Comparison of ENCODE assay signal across 20 cellular contexts in the genomic region with DNA sequence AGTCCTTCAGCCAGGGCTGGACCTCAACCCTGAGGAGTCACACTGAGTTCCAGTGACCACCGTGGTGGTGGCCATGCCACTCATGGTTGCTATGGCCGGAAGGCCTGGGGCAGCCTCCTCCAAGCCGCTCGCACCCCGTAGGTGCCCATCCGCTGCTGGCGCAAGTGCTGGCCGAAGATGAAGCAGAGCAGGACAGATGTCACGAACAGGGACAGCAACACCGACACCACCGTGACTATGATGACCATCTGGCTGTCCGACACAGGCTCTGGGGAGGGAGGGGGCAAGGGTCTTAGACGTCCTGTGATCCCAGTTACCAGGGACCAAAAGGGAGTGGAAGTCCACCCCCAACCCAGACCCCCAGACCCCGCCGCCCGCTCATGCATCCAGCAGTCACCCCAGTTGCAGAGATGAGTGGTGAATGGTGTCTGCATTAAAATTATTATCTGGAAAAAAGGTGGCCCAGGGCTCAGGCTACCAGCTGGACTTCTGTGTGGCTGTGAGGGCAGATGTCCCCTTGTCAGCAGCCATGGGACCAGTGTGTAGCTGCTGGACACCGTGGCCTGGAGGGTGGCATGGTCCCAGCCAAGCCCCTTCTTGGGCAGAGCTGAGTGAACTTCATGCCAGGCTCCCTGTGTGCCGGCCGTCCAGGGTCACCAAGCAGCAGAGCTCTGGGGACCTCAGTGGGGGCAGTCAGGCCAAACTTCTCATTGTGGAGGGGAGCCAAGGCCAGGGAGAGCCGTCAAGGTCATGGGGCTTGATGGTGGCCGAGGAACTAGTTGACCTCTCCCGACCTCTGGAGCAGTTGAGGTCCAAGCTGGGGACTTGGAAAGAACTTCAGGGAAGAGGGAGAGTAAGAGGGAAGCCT. TPM values are rescaled to one million over a fixed set of nuclear protein-coding genes. Genes with fewer than 3 reads are reported as not detected.
A peak's percentile ranks its signal among the peaks of the same experiment; 100 is the strongest.
DNase-seq lines count a peak whose midpoint lies in the region; ATAC-seq, FAIRE-seq and TF ChIP-seq lines count a peak whose summit lies in the region.
"Had no signal": no experiment of that assay in that cellular context is flagged by ENCODE, and none has a peak within 500 bp of the region (broad histone marks: within the 10 kb centered on the region; RNA-seq: fewer than 3 reads in every experiment).

No MANE protein-coding gene starts in this region.

- BruUV-seq in K562 (replicated peaks; lab: Mats Ljungman, UMichigan) = no TSS peak

- peaks cover 31% of the 10 kb centered on the region for H3K36me3 ChIP-seq in K562 (ENCODE audit: control insufficient read depth, insufficient read depth, low read length)
- H3K36me3 ChIP-seq in neural progenitor cell = no peaks in the 10 kb centered on the region
- H3K36me3 ChIP-seq in vagina = no peaks in the 10 kb centered on the region
- H3K36me3 ChIP-seq in osteoblast (ENCODE audit: insufficient read depth, low read length) = no peaks in the 10 kb centered on the region
- no peaks in the 10 kb centered on the region for H3K36me3 ChIP-seq in SJCRH30
- H3K36me3 ChIP-seq: brain microvascular endothelial cell, pancreas had no signal

- H3K9me1 ChIP-seq in K562 (ENCODE audit: control insufficient read depth, insufficient read depth, low read length) = no peaks in the 10 kb centered on the region

- no peak overlapping the region for H3K27ac ChIP-seq in K562 (ENCODE audit: extremely low read depth, low read depth, low read length)
- no peak overlapping the region for H3K27ac ChIP-seq in neural progenitor cell
- no peak overlapping the region for H3K27ac ChIP-seq in vagina
- no peak overlapping the region for H3K27ac ChIP-seq in osteoblast (ENCODE audit: low read depth, low read length)
- no peak overlapping the region for H3K27ac ChIP-seq in SJCRH30
- H3K27ac ChIP-seq: brain microvascular endothelial cell, pancreas, VCaP had no signal

- peak overlapping the region in 1 of 2 experiments; percentile 26; a peak in 1 of 4 replicates for H3K9ac ChIP-seq in K562 (ENCODE audit: insufficient read depth in 1 of 2, low read depth in 2 of 2, low read length in 2 of 2)
- no peak overlapping the region for H3K9ac ChIP-seq in neural progenitor cell

- H4K20me1 ChIP-seq in K562 (replicated peaks; ENCODE audit: control insufficient read depth, insufficient read depth, low read length) = no peaks in the 10 kb centered on the region
- no peaks in the 10 kb centered on the region for H4K20me1 ChIP-seq in neural progenitor cell (ENCODE audit: low read depth)
- H4K20me1 ChIP-seq in osteoblast (ENCODE audit: insufficient read depth, low read length) = no peaks in the 10 kb centered on the region

- TF ChIP-seq CTCF in K562 (IDR thresholded peaks at IDR 0.05 in 2 of 3, conservative IDR thresholded peaks at IDR 0.05 in 1 of 3; ENCODE audit: insufficient read depth in 2 of 3, low read depth in 1 of 3, low read length in 3 of 3) = no peak
- TF ChIP-seq CTCF in neural progenitor cell (IDR thresholded peaks at IDR 0.05) = no peak
- no peak for TF ChIP-seq CTCF in vagina (IDR thresholded peaks at IDR 0.05)
- no peak for TF ChIP-seq CTCF in osteoblast (IDR thresholded peaks at IDR 0.05; ENCODE audit: extremely low read depth, low read depth, low read length)

- H3K27me3 ChIP-seq in K562 (ENCODE audit: control insufficient read depth in 2 of 2, insufficient read depth in 2 of 2, low read length in 2 of 2) (no peaks in the 10 kb centered on the region), neural progenitor cell (peaks cover 19% of the 10 kb centered on the region), vagina (no peaks in the 10 kb centered on the region), osteoblast (ENCODE audit: insufficient read depth, low read length) (peaks cover 5% of the 10 kb centered on the region), SJCRH30 (no peaks in the 10 kb centered on the region)
- H3K27me3 ChIP-seq: brain microvascular endothelial cell, pancreas had no signal

- H3K79me2 ChIP-seq in K562 (ENCODE audit: control insufficient read depth, insufficient read depth, low read length) (peaks cover 22% of the 10 kb centered on the region), neural progenitor cell (ENCODE audit: low read depth) (no peaks in the 10 kb centered on the region), osteoblast (ENCODE audit: insufficient read depth, low read length) (no peaks in the 10 kb centered on the region)

- H3K36me3 Mint-ChIP-seq in neural progenitor cell = no peaks in the 10 kb centered on the region

- no peak for ATAC-seq in Right ventricle myocardium superior (ENCODE audit: poor library complexity)
- no peak for ATAC-seq in left ventricle myocardium superior
- ATAC-seq in K562 = no peak
- ATAC-seq in HG03135 (IDR thresholded peaks at IDR 0.05; ENCODE audit: unreplicated experiment) = no peak
- ATAC-seq: pancreas; stimulated activated naive CD8-positive, alpha-beta T cell treated with anti-CD3 and anti-CD28 coated beads, Interleukin-15, Interleukin-2, amounts not matched to agents 100 U/mL and 50 U/mL, for 24 hours had no signal

- in situ Hi-C loops in K562 (cut with MboI) = no loop called here

- no peak overlapping the region for H3K27ac Mint-ChIP-seq in neural progenitor cell

- TF ChIP-seq POLR2A in K562 (conservative IDR thresholded peaks at IDR 0.05) = no peak
- TF ChIP-seq POLR2A in vagina (IDR thresholded peaks at IDR 0.05) = no peak

- peaks cover 20% of the 10 kb centered on the region for H3K4me1 Mint-ChIP-seq in neural progenitor cell

- H3K9me3 Mint-ChIP-seq in neural progenitor cell = no peaks in the 10 kb centered on the region

- H2AFZ ChIP-seq in K562 (ENCODE audit: low read depth, low read length) (no peak overlapping the region), neural progenitor cell (replicated peaks) (no peak overlapping the region), osteoblast (ENCODE audit: low read length) (no peak overlapping the region)

- H3K4me3 Mint-ChIP-seq in neural progenitor cell = no peak overlapping the region

- H3K4me1 ChIP-seq in K562 (replicated peaks in 1 of 2; ENCODE audit: control insufficient read depth in 2 of 2, insufficient read depth in 2 of 2, low read length in 2 of 2) (peaks cover 18 to 76% of the 10 kb centered on the region in 2 experiments), neural progenitor cell (peaks cover 8% of the 10 kb centered on the region), vagina (peaks cover 29% of the 10 kb centered on the region), osteoblast (ENCODE audit: insufficient read depth, low read length) (peaks cover 19% of the 10 kb centered on the region), SJCRH30 (peaks cover 7% of the 10 kb centered on the region)
- H3K4me1 ChIP-seq: pancreas had no signal

- H3K4me3 ChIP-seq in K562 (no peak overlapping the region), neural progenitor cell (no peak overlapping the region), vagina (no peak overlapping the region), osteoblast (ENCODE audit: insufficient read depth, low read length) (no peak overlapping the region), SJCRH30 (no peak overlapping the region)
- H3K4me3 ChIP-seq: pancreas had no signal

- no peaks in the 10 kb centered on the region for H3F3A ChIP-seq in neural progenitor cell (ENCODE audit: low read depth)

- TF ChIP-seq RAD21 in K562 (CRISPR knock-in tag; conservative IDR thresholded peaks at IDR 0.05 in 1 of 2, IDR thresholded peaks at IDR 0.05 in 1 of 2) = no peak

- no peaks in the 10 kb centered on the region for H3K9me3 ChIP-seq in K562 (replicated peaks; ENCODE audit: control insufficient read depth, insufficient read depth, low read depth, low read length)
- H3K9me3 ChIP-seq in neural progenitor cell (ENCODE audit: low read depth) = no peaks in the 10 kb centered on the region
- H3K9me3 ChIP-seq in vagina = no peaks in the 10 kb centered on the region
- H3K9me3 ChIP-seq in osteoblast (ENCODE audit: low read depth, low read length) = no peaks in the 10 kb centered on the region
- H3K9me3 ChIP-seq in SJCRH30 (replicated peaks) = no peaks in the 10 kb centered on the region
- H3K9me3 ChIP-seq: pancreas had no signal

- H3K27me3 Mint-ChIP-seq in neural progenitor cell (ENCODE audit: insufficient read depth, low read depth) = peaks cover 12% of the 10 kb centered on the region

- intact Hi-C loops in Right ventricle myocardium superior (cut with DNase I) (no loop called here), left ventricle myocardium superior (cut with micrococcal nuclease) (no loop called here), K562 (cut with micrococcal nuclease) (no loop called here), vagina (cut with DNase I) (no loop called here)

- CTCF ChIA-PET in K562 (lab: Yijun Ruan, JAX; ENCODE audit: low intra/inter-chr PET ratio) = no interaction called here

- no peak for TF ChIP-seq EP300 in K562 (IDR thresholded peaks at IDR 0.05; ENCODE audit: low read length)

- WGBS in K562 (ENCODE audit: insufficient coverage, low coverage, missing lambda C conversion rate) = 93% methylated on average over 20 of the region's 22 CpGs

- POLR2A ChIA-PET in K562 (lab: Yijun Ruan, JAX) = interaction anchor here (0.8 to 1.4 kb wide), 3 partner anchors 14 to 127 kb away, joined by 3 to 4 read pairs (median 4); a partner anchor contains a TSS

- DNase-seq in Right ventricle myocardium superior (peak; percentile 29), left ventricle myocardium superior (no peak), K562 (ENCODE audit: extremely low read depth in 1 of 4, low spot score in 3 of 4) (peak in 2 of 4 experiments; percentile 6 to 11), neural progenitor cell (ENCODE audit: low spot score) (peak; percentile 1), vagina (ENCODE audit: extremely low spot score in 2 of 2) (peak; percentile 72 to 89), osteoblast (ENCODE audit: insufficient read length, low spot score, missing footprints) (no peak), SJCRH30 (no peak)
- DNase-seq: activated naive CD4-positive, alpha-beta T cell treated with Interleukin-2 at 50 U/mL for 16 hours; brain microvascular endothelial cell; DMS 273 treated with DMSO at 0.1 percent for 48 hours; hippocampal formation; NCI-H1417 treated with DMSO at 0.1 percent for 48 hours; NCI-H2171 treated with DMSO at 0.1 percent for 48 hours; stimulated activated naive CD8-positive, alpha-beta T cell treated with anti-CD3 and anti-CD28 coated beads, Interleukin-15, Interleukin-2, amounts not matched to agents 100 U/mL and 50 U/mL, for 24 hours had no signal

- H3K4me2 ChIP-seq in K562 (ENCODE audit: insufficient read depth, low read length) (no peak overlapping the region), neural progenitor cell (no peak overlapping the region), osteoblast (ENCODE audit: insufficient read depth, low read length) (no peak overlapping the region)

- no peak for FAIRE-seq in K562 (lab: Jason Lieb, UNC)
- FAIRE-seq: H54, pancreas, RCC 7860 had no signal

RNA-seq across cellular contexts. Expression of a gene that starts 4.7 kb away (rescaled TPM):
- total RNA-seq in Right ventricle myocardium superior (0.30 TPM), left ventricle myocardium superior (0.20 TPM), K562 (2014; rRNA removed) (not detected in 2 replicates), K562 (2014; rRNA removed; fragmentation: Illumina TruSeq; extraction: Trizol) (not detected in 2 replicates), K562 (2015; rRNA removed; fragmentation: Illumina TruSeq; extraction: Trizol) (not detected in 2 replicates), K562 (2021) (0.04 TPM in 1 of 2 replicates, not detected in the other), neural progenitor cell (ENCODE audit: low replicate concordance) (0.95 and 1.5 TPM in 2 replicates), vagina (not detected), osteoblast (0.36 and 0.88 TPM in 2 replicates)
- total RNA-seq in K562 (2011; cell fraction: chromatin; rRNA removed; ENCODE audit: low replicate concordance) = 0.42 and 1.0 TPM in 2 replicates
- 0.26 and 0.67 TPM in 2 replicates for total RNA-seq in K562 (2011; cell fraction: nucleolus; rRNA removed)
- 0.22 TPM in 1 of 2 replicates, not detected in the other for total RNA-seq in K562 (2011; cell fraction: nucleoplasm; rRNA removed)
- polyA plus RNA-seq in K562 (2011; rRNA removed) (not detected in 2 replicates), K562 (2014; fragmentation: Illumina TruSeq; extraction: Trizol) (0.10 and 0.18 TPM in 2 replicates), K562 (2014; fragmentation: Nextera tagmentation; extraction: Ambion mirVana) (under 1 TPM; 0.08 to 0.20 TPM), K562 (2014; rRNA removed) (0.11 and 0.58 TPM in 2 replicates)
- 0.12 TPM in 1 of 2 replicates, not detected in the other for polyA plus RNA-seq in K562 (2011; cell fraction: cytosol; rRNA removed)
- polyA plus RNA-seq in K562 (2011; cell fraction: nucleus; rRNA removed) = 0.18 and 0.55 TPM in 2 replicates
- 2.3 and 2.6 TPM in 2 replicates for polyA plus RNA-seq in K562 (2012)
- not detected in 2 replicates for polyA minus RNA-seq in K562 (2011; rRNA and poly(A)+ RNA removed)
- not detected in 2 replicates for polyA minus RNA-seq in K562 (2011; cell fraction: cytosol; rRNA and poly(A)+ RNA removed)
- 0.27 and 0.44 TPM in 2 replicates for polyA minus RNA-seq in K562 (2011; cell fraction: nucleus; rRNA and poly(A)+ RNA removed)
- total RNA-seq in SJCRH30 (2014; rRNA removed; shearing (Covaris generic)) = 0.12 TPM in 1 of 2 replicates, not detected in the other
- total RNA-seq: LHCN-M2 had no signal

RNA-seq across cellular contexts. Expression of a gene that starts 17.5 kb away (rescaled TPM):
- total RNA-seq in Right ventricle myocardium superior (31.9 TPM), left ventricle myocardium superior (30.6 TPM), K562 (2014; rRNA removed) (56.9 and 85.3 TPM in 2 replicates), K562 (2014; rRNA removed; fragmentation: Illumina TruSeq; extraction: Trizol) (28.3 and 42.2 TPM in 2 replicates), K562 (2015; rRNA removed; fragmentation: Illumina TruSeq; extraction: Trizol) (59.0 and 60.6 TPM in 2 replicates), K562 (2021) (60.6 and 65.4 TPM in 2 replicates), neural progenitor cell (ENCODE audit: low replicate concordance) (not detected in 2 replicates), vagina (55.7 TPM), osteoblast (6.5 and 8.5 TPM in 2 replicates)
- total RNA-seq in K562 (2011; cell fraction: chromatin; rRNA removed; ENCODE audit: low replicate concordance) = 34.7 and 120 TPM in 2 replicates
- total RNA-seq in K562 (2011; cell fraction: nucleolus; rRNA removed) = 149 and 167 TPM in 2 replicates
- total RNA-seq in K562 (2011; cell fraction: nucleoplasm; rRNA removed) = 100 and 105 TPM in 2 replicates
- polyA plus RNA-seq in K562 (2011; rRNA removed) (51.0 and 64.1 TPM in 2 replicates), K562 (2014; fragmentation: Illumina TruSeq; extraction: Trizol) (89.4 and 91.6 TPM in 2 replicates), K562 (2014; fragmentation: Nextera tagmentation; extraction: Ambion mirVana) (10 to 100 TPM; 37.9 to 68.1 TPM), K562 (2014; rRNA removed) (70.5 and 78.0 TPM in 2 replicates)
- polyA plus RNA-seq in K562 (2011; cell fraction: cytosol; rRNA removed) = 80.3 and 166 TPM in 2 replicates
- polyA plus RNA-seq in K562 (2011; cell fraction: nucleus; rRNA removed) = 42.4 and 69.3 TPM in 2 replicates
- polyA plus RNA-seq in K562 (2012) = 53.4 and 87.2 TPM in 2 replicates
- 33.3 and 54.4 TPM in 2 replicates for polyA minus RNA-seq in K562 (2011; rRNA and poly(A)+ RNA removed)
- polyA minus RNA-seq in K562 (2011; cell fraction: cytosol; rRNA and poly(A)+ RNA removed) = 23.3 and 26.8 TPM in 2 replicates
- polyA minus RNA-seq in K562 (2011; cell fraction: nucleus; rRNA and poly(A)+ RNA removed) = 50.1 and 59.2 TPM in 2 replicates
- 0.33 and 0.43 TPM in 2 replicates for total RNA-seq in SJCRH30 (2014; rRNA removed; shearing (Covaris generic))

RNA-seq across cellular contexts. Expression of a gene that starts 30.2 kb away (rescaled TPM):
- total RNA-seq in Right ventricle myocardium superior (0.56 TPM), left ventricle myocardium superior (0.32 TPM), K562 (2014; rRNA removed) (1.6 and 1.8 TPM in 2 replicates), K562 (2014; rRNA removed; fragmentation: Illumina TruSeq; extraction: Trizol) (0.73 and 1.4 TPM in 2 replicates), K562 (2015; rRNA removed; fragmentation: Illumina TruSeq; extraction: Trizol) (0.08 and 0.29 TPM in 2 replicates), K562 (2021) (1.1 and 1.4 TPM in 2 replicates), neural progenitor cell (ENCODE audit: low replicate concordance) (1.8 and 4.2 TPM in 2 replicates), vagina (0.98 TPM), osteoblast (under 0.01 TPM in 1 of 2 replicates, not detected in the other)
- 2.2 and 9.7 TPM in 2 replicates for total RNA-seq in K562 (2011; cell fraction: chromatin; rRNA removed; ENCODE audit: low replicate concordance)
- total RNA-seq in K562 (2011; cell fraction: nucleolus; rRNA removed) = 4.7 and 5.7 TPM in 2 replicates
- total RNA-seq in K562 (2011; cell fraction: nucleoplasm; rRNA removed) = 2.8 and 3.1 TPM in 2 replicates
- polyA plus RNA-seq in K562 (2011; rRNA removed) (0.50 and 0.60 TPM in 2 replicates), K562 (2014; fragmentation: Illumina TruSeq; extraction: Trizol) (1.9 and 4.6 TPM in 2 replicates), K562 (2014; fragmentation: Nextera tagmentation; extraction: Ambion mirVana) (1 to 10 TPM; 1.7 to 2.6 TPM), K562 (2014; rRNA removed) (0.54 and 2.1 TPM in 2 replicates)
- polyA plus RNA-seq in K562 (2011; cell fraction: cytosol; rRNA removed) = 0.21 and 0.37 TPM in 2 replicates
- 0.91 and 1.9 TPM in 2 replicates for polyA plus RNA-seq in K562 (2011; cell fraction: nucleus; rRNA removed)
- polyA plus RNA-seq in K562 (2012) = 0.78 and 3.2 TPM in 2 replicates
- polyA minus RNA-seq in K562 (2011; rRNA and poly(A)+ RNA removed) = 1.5 and 2.6 TPM in 2 replicates
- not detected in 2 replicates for polyA minus RNA-seq in K562 (2011; cell fraction: cytosol; rRNA and poly(A)+ RNA removed)
- polyA minus RNA-seq in K562 (2011; cell fraction: nucleus; rRNA and poly(A)+ RNA removed) = 3.4 and 4.6 TPM in 2 replicates
- total RNA-seq in SJCRH30 (2014; rRNA removed; shearing (Covaris generic)) = 12.4 and 14.3 TPM in 2 replicates

Comparison
In these comparisons a context has a peak if more than half of its experiments do, and no peak if none do; other contexts are left out.
1. DNase-seq: peak in Right ventricle myocardium superior (single experiment), neural progenitor cell (single experiment) and vagina (2 of 2); none in left ventricle myocardium superior (single experiment), osteoblast (single experiment) and SJCRH30 (0 of 2).